1 cellular context compared by ENCODE assay signal in the genomic region with DNA sequence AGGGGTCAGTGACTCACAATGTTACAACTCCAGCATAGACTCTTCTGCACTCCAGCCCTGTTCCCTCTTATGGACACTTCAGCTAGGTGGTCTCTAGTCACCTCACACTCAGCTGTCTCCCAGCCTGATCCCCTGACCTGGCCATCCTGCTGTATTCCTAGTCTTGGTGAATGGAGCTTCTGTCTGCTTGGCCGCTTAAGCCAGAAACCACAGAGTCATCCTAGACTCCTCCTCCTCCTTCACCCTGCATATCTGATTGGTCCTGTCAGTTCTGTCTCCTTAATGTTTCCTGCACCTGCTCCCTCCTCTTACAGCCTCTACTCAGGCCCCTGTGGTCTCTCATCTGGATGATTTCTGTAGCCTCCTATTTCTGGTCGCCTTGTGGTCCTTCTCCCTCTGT.
TF ChIP-seq lines count a peak whose summit lies in the region.

No MANE protein-coding gene starts in this region.

TF ChIP-seq in WTC11, 78 proteins besides CTCF, POLR2A, EP300 and RAD21 (continued from another document):
- TF ChIP-seq, protein P1, sequence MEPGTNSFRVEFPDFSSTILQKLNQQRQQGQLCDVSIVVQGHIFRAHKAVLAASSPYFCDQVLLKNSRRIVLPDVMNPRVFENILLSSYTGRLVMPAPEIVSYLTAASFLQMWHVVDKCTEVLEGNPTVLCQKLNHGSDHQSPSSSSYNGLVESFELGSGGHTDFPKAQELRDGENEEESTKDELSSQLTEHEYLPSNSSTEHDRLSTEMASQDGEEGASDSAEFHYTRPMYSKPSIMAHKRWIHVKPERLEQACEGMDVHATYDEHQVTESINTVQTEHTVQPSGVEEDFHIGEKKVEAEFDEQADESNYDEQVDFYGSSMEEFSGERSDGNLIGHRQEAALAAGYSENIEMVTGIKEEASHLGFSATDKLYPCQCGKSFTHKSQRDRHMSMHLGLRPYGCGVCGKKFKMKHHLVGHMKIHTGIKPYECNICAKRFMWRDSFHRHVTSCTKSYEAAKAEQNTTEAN (CRISPR knock-in tag; IDR thresholded peaks at IDR 0.05): no peak
